26 cellular contexts compared by ENCODE assay signal in the genomic region with DNA sequence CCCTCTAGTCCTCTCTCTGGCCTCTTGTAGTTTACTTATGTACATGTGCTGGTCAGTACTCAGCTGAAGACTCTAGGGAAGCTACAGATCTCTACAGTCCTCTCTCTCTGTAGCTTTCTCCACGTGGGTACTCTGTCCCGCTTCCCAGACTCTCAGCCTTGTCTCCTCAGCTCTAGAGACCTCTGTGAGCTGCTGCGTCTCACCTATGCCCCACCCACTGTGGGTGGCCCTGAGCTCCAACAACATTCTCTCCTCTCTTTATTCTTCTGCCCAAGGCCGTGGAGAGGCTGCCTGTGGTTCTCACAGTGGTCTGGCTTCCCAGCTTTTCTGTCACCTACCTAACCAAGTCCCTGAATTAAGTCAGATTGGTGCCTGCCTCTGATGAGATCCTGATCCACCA. TPM values are rescaled to one million over a fixed set of nuclear protein-coding genes. Genes with fewer than 3 reads are reported as not detected.
A peak's percentile ranks its signal among the peaks of the same experiment; 100 is the strongest.
DNase-seq lines count a peak whose midpoint lies in the region; ATAC-seq lines count a peak whose summit lies in the region.
"Had no signal": no experiment of that assay in that cellular context is flagged by ENCODE, and none has a peak within 500 bp of the region (broad histone marks: within the 10 kb centered on the region; RNA-seq: fewer than 3 reads in every experiment).

No MANE protein-coding gene starts in this region.

- intact Hi-C loops in left colon (cut with DNase I, micrococcal nuclease), result no loop called here

- H3K4me1 Mint-ChIP-seq in activated T-cell treated with anti-CD3 and anti-CD28 coated beads, Interleukin-2, amount 50 U/mL, for 72 hours (ENCODE audit: low read depth), result peaks cover 73% of the 10 kb centered on the region
- H3K4me1 Mint-ChIP-seq in T-helper 17 cell, result peaks cover 68% of the 10 kb centered on the region
- H3K4me1 Mint-ChIP-seq in stimulated activated effector memory CD8-positive, alpha-beta T cell treated with anti-CD3 and anti-CD28 coated beads, Interleukin-12 subunit alpha, Interleukin-12 subunit beta, amount 100 ng/mL, for 72 hours, result peaks cover 70% of the 10 kb centered on the region

- no peak for DNase-seq in activated T-cell treated with anti-CD3 and anti-CD28 coated beads, Interleukin-2, amount 50 U/mL, for 72 hours
- DNase-seq in activated T-cell treated with anti-CD3 and anti-CD28 coated beads for 4 hours, result no peak
- DNase-seq in T-helper 17 cell, result no peak
- no peak for DNase-seq in left colon
- no peak for DNase-seq in stimulated activated effector memory CD8-positive, alpha-beta T cell treated with anti-CD3 and anti-CD28 coated beads, Interleukin-12 subunit alpha, Interleukin-12 subunit beta, amount 100 ng/mL, for 72 hours (ENCODE audit: low spot score in 2 of 2)
- no peak for DNase-seq in GM03348 (ENCODE audit: low spot score)
- no peak for DNase-seq in kidney tubule cell (ENCODE audit: low spot score)
- DNase-seq: activated CD4-positive, alpha-beta T cell treated with anti-CD3 and anti-CD28 coated beads, Interleukin-2, amount 50 U/mL, for 4 hours; activated CD8-positive, alpha-beta memory T cell treated with anti-CD3 and anti-CD28 coated beads, Interleukin-2, amount 10 ng/mL, durations not matched to agents 7 days and 5 days; activated naive CD4-positive, alpha-beta T cell treated with anti-CD3 and anti-CD28 coated beads, Interleukin-2, amount 50 U/mL, for 16 hours; anterior cingulate cortex; Calu3; DMS79 treated with DMSO at 0.1 percent for 48 hours; hippocampal formation; MM.1S; NCI-H1105 treated with DMSO at 0.1 percent for 48 hours; NCI-H2029; PC-9; stimulated activated CD4-positive, alpha-beta T cell treated with anti-CD3 and anti-CD28 coated beads, Interleukin-15, amount 100 ng/mL, for 24 hours; stimulated activated CD4-positive, alpha-beta T cell treated with anti-CD3 and anti-CD28 coated beads, Interleukin-4, amount 100 ng/mL, for 4 hours had no signal

- peak overlapping the region; percentile 21 for H3K27ac Mint-ChIP-seq in activated T-cell treated with anti-CD3 and anti-CD28 coated beads, Interleukin-2, amount 50 U/mL, for 72 hours
- peak overlapping the region; percentile 75 for H3K27ac Mint-ChIP-seq in T-helper 17 cell
- H3K27ac Mint-ChIP-seq in stimulated activated effector memory CD8-positive, alpha-beta T cell treated with anti-CD3 and anti-CD28 coated beads, Interleukin-12 subunit alpha, Interleukin-12 subunit beta, amount 100 ng/mL, for 72 hours, result peak overlapping the region; percentile 70
- H3K27ac Mint-ChIP-seq: activated CD8-positive, alpha-beta memory T cell treated with anti-CD3 and anti-CD28 coated beads, Interleukin-2, amount 10 ng/mL, durations not matched to agents 7 days and 5 days; T-helper 1 cell treated with Interleukin-12 subunit alpha and Interleukin-12 subunit beta and Interleukin-4 antibody, amounts not matched to agents 30 μg/mL and 1 μg/mL, for 36 hours had no signal

- H3K4me3 Mint-ChIP-seq in activated T-cell treated with anti-CD3 and anti-CD28 coated beads, Interleukin-2, amount 50 U/mL, for 72 hours, result no peak overlapping the region
- H3K4me3 Mint-ChIP-seq in T-helper 17 cell, result no peak overlapping the region
- no peak overlapping the region for H3K4me3 Mint-ChIP-seq in stimulated activated effector memory CD8-positive, alpha-beta T cell treated with anti-CD3 and anti-CD28 coated beads, Interleukin-12 subunit alpha, Interleukin-12 subunit beta, amount 100 ng/mL, for 72 hours
- H3K4me3 Mint-ChIP-seq: activated CD8-positive, alpha-beta memory T cell treated with anti-CD3 and anti-CD28 coated beads, Interleukin-2, amount 10 ng/mL, durations not matched to agents 7 days and 5 days; T-helper 1 cell treated with Interleukin-12 subunit alpha and Interleukin-12 subunit beta and Interleukin-4 antibody, amounts not matched to agents 30 μg/mL and 1 μg/mL, for 36 hours had no signal

- no peak for ATAC-seq in activated T-cell treated with anti-CD3 and anti-CD28 coated beads, Interleukin-2, amount 50 U/mL, for 72 hours (replicated peaks in 1 of 2)
- no peak for ATAC-seq in T-helper 17 cell
- ATAC-seq in left colon, result peak; percentile 24
- no peak for ATAC-seq in stimulated activated effector memory CD8-positive, alpha-beta T cell treated with anti-CD3 and anti-CD28 coated beads, Interleukin-12 subunit alpha, Interleukin-12 subunit beta, amount 100 ng/mL, for 72 hours
- ATAC-seq in HG02798 (IDR thresholded peaks at IDR 0.05; ENCODE audit: poor library complexity, unreplicated experiment), result no peak
- ATAC-seq: activated CD8-positive, alpha-beta memory T cell treated with anti-CD3 and anti-CD28 coated beads, Interleukin-2, amount 10 ng/mL, durations not matched to agents 7 days and 5 days; left lobe of liver; SK-N-SH treated with all-trans-retinoic acid at 6 μM for 48 hours had no signal

- H3K36me3 Mint-ChIP-seq in activated T-cell treated with anti-CD3 and anti-CD28 coated beads, Interleukin-2, amount 50 U/mL, for 72 hours (ENCODE audit: insufficient read depth in 2 of 2), result peaks cover 5 to 11% of the 10 kb centered on the region in 2 donors
- H3K36me3 Mint-ChIP-seq in T-helper 17 cell (ENCODE audit: low read depth), result peaks cover 6% of the 10 kb centered on the region
- H3K36me3 Mint-ChIP-seq in stimulated activated effector memory CD8-positive, alpha-beta T cell treated with anti-CD3 and anti-CD28 coated beads, Interleukin-12 subunit alpha, Interleukin-12 subunit beta, amount 100 ng/mL, for 72 hours, result peaks cover 40% of the 10 kb centered on the region

- no peaks in the 10 kb centered on the region for H3K9me3 ChIP-seq in T-helper 17 cell (ENCODE audit: control insufficient read depth, low read length, poor library complexity, severe bottlenecking)
- H3K9me3 ChIP-seq: prostate gland, suprapubic skin had no signal

- H3K27me3 Mint-ChIP-seq in activated T-cell treated with anti-CD3 and anti-CD28 coated beads, Interleukin-2, amount 50 U/mL, for 72 hours (ENCODE audit: low read depth), result no peaks in the 10 kb centered on the region
- no peaks in the 10 kb centered on the region for H3K27me3 Mint-ChIP-seq in T-helper 17 cell
- H3K27me3 Mint-ChIP-seq: activated CD8-positive, alpha-beta memory T cell treated with anti-CD3 and anti-CD28 coated beads, Interleukin-2, amount 10 ng/mL, durations not matched to agents 7 days and 5 days had no signal

- no peaks in the 10 kb centered on the region for H3K9me3 Mint-ChIP-seq in activated T-cell treated with anti-CD3 and anti-CD28 coated beads, Interleukin-2, amount 50 U/mL, for 72 hours
- H3K9me3 Mint-ChIP-seq in stimulated activated effector memory CD8-positive, alpha-beta T cell treated with anti-CD3 and anti-CD28 coated beads, Interleukin-12 subunit alpha, Interleukin-12 subunit beta, amount 100 ng/mL, for 72 hours, result no peaks in the 10 kb centered on the region
- H3K9me3 Mint-ChIP-seq: T-helper 1 cell treated with Interleukin-12 subunit alpha and Interleukin-12 subunit beta and Interleukin-4 antibody, amounts not matched to agents 30 μg/mL and 1 μg/mL, for 36 hours had no signal

RNA-seq across cellular contexts. Expression of gene MFSD6, which starts 33.4 kb away (rescaled TPM):
- total RNA-seq in activated T-cell treated with anti-CD3 and anti-CD28 coated beads, Interleukin-2, amount 50 U/mL, for 72 hours, result 10 to 100 TPM; 51.9 to 57.8 TPM
- total RNA-seq in T-helper 17 cell, result 10 to 100 TPM; 36.2 to 55.6 TPM
- total RNA-seq in left colon, result 10 to 100 TPM; 71.8 to 84.6 TPM

Comparison
In these comparisons a context has a peak if more than half of its experiments do, and no peak if none do; other contexts are left out.
1. H3K27ac Mint-ChIP-seq: peak in every context shown above with its lines; median percentile 75 in T-helper 17 cell; 70 in stimulated activated effector memory CD8-positive, alpha-beta T cell treated with anti-CD3 and anti-CD28 coated beads, Interleukin-12 subunit alpha, Interleukin-12 subunit beta, amount 100 ng/mL, for 72 hours; 21 in activated T-cell treated with anti-CD3 and anti-CD28 coated beads, Interleukin-2, amount 50 U/mL, for 72 hours.